In the genomic region with DNA sequence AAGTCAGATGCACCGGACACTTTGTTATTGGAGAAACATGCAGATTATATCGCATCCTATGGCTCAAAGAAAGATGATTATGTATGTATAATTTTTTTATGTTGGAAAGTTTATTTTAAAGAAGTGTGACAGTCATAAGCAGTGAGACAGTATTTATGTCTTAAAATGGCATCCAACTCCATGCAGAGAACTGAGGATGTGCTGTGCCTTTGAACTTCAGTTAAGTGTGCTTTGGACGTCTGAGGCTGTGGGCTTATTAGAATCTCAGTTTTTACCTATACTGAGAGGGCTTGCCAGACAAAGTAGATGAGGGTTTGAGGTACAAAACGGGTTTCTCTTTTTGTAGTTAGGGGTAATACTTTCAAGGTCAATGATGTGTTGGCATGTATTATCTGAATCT, we compare ENCODE assay signal across 9 cellular contexts. TPM values are rescaled to one million over a fixed set of nuclear protein-coding genes. Genes with fewer than 3 reads are reported as not detected.
DNase-seq lines count a peak whose midpoint lies in the region; ATAC-seq and TF ChIP-seq lines count a peak whose summit lies in the region.
"Had no signal": no experiment of that assay in that cellular context is flagged by ENCODE, and none has a peak within 500 bp of the region (broad histone marks: within the 10 kb centered on the region; RNA-seq: fewer than 3 reads in every experiment).

No MANE protein-coding gene starts in this region.

- DNase-seq in right atrium auricular region (ENCODE audit: low spot score): no peak
- DNase-seq in cardiac septum (ENCODE audit: low spot score): no peak
- DNase-seq in brain microvascular endothelial cell: no peak
- DNase-seq in aorta: no peak
- DNase-seq in NCI-H1092 treated with DMSO at 0.1 percent for 48 hours (lab: John Stamatoyannopoulos, UW): no peak
- DNase-seq: NCI-H524 treated with DMSO at 0.1 percent for 48 hours had no signal

- peak overlapping the region; percentile 82 to 91 for H3K27ac ChIP-seq in right atrium auricular region
- H3K27ac ChIP-seq in brain microvascular endothelial cell: no peak overlapping the region
- H3K27ac ChIP-seq in mesodermal cell (ENCODE audit: low read depth, low read length, severe bottlenecking): no peak overlapping the region
- H3K27ac ChIP-seq in aorta (ENCODE audit: low read depth in 1 of 2, low read length in 2 of 2): peak overlapping the region in 1 of 2 donors; percentile 43

- in situ Hi-C loops in brain microvascular endothelial cell (cut with HindIII; ENCODE audit: low pct_ligation_motif_present, low sequenced_read_pairs): no loop called here

- WGBS in mesodermal cell (ENCODE audit: insufficient coverage in 2 of 2), 2 experiments: 7 to 15% methylated on average over 3 to 4 of the region's 4 CpGs
- WGBS in aorta, 2 donors: 15 to 16% methylated on average over 4 of the region's 4 CpGs

- ATAC-seq in aorta (ENCODE audit: low FRiP score): no peak
- ATAC-seq in GM21737 (IDR thresholded peaks at IDR 0.05; ENCODE audit: unreplicated experiment): no peak
- no peak for ATAC-seq in HG03342 (IDR thresholded peaks at IDR 0.05; ENCODE audit: unreplicated experiment)

- peaks cover 33% of the 10 kb centered on the region for H3K36me3 ChIP-seq in right atrium auricular region
- H3K36me3 ChIP-seq in brain microvascular endothelial cell (replicated peaks): peaks cover 40% of the 10 kb centered on the region
- H3K36me3 ChIP-seq in mesodermal cell (ENCODE audit: control insufficient read depth, insufficient read depth, low read length): peaks cover 52% of the 10 kb centered on the region
- H3K36me3 ChIP-seq in aorta (ENCODE audit: control insufficient read depth in 1 of 2, insufficient read depth in 2 of 2, low read length in 1 of 2): peaks cover 0 to 4% of the 10 kb centered on the region in 2 donors

- H3K27me3 ChIP-seq in right atrium auricular region (no peaks in the 10 kb centered on the region), brain microvascular endothelial cell (replicated peaks) (no peaks in the 10 kb centered on the region), aorta (ENCODE audit: control insufficient read depth in 1 of 2, insufficient read depth in 2 of 2, low read length in 1 of 2) (no peaks in the 10 kb centered on the region)

- peaks cover 0 to 49% of the 10 kb centered on the region in 2 donors for H3K4me1 ChIP-seq in right atrium auricular region
- H3K4me1 ChIP-seq in mesodermal cell (ENCODE audit: control insufficient read depth, insufficient read depth, low read length, poor library complexity, severe bottlenecking): peaks cover 11% of the 10 kb centered on the region
- peaks cover 2 to 11% of the 10 kb centered on the region in 2 donors for H3K4me1 ChIP-seq in aorta (ENCODE audit: control insufficient read depth in 1 of 2, insufficient read depth in 2 of 2, low read length in 2 of 2)

- H3K9me3 ChIP-seq in right atrium auricular region: no peaks in the 10 kb centered on the region
- peaks cover 4% of the 10 kb centered on the region for H3K9me3 ChIP-seq in mesodermal cell (ENCODE audit: control insufficient read depth, low read length)
- no peaks in the 10 kb centered on the region for H3K9me3 ChIP-seq in aorta (ENCODE audit: control insufficient read depth, low read length)

- H3K4me3 ChIP-seq in right atrium auricular region (peak overlapping the region; percentile 70 to 72), brain microvascular endothelial cell (ENCODE audit: low read depth, low read length) (peak overlapping the region; percentile 96), mesodermal cell (ENCODE audit: extremely low read depth, insufficient read depth, low read length, poor library complexity, severe bottlenecking) (peak overlapping the region; percentile 75), aorta (ENCODE audit: low read length in 2 of 2) (peak overlapping the region; percentile 84 to 98)

- intact Hi-C loops in cardiac septum (cut with DNase I) (loop anchor here (2.0 kb wide), 1 partner anchor 61 kb away; no protein-coding TSS in a partner anchor), aorta (cut with DNase I) (loop anchor here in 1 of 2 donors (5.0 kb wide), 1 partner anchor 65 kb away; the partner anchor contains the start of gene ACADM)

- TF ChIP-seq CTCF in right atrium auricular region (IDR thresholded peaks at IDR 0.05) (no peak), brain microvascular endothelial cell (IDR thresholded peaks at IDR 0.05; ENCODE audit: low read depth, low read length, missing control alignments) (no peak)

RNA-seq across cellular contexts. Expression of gene RABGGTB, which starts 1.5 kb away (rescaled TPM):
- total RNA-seq in right atrium auricular region (10 to 100 TPM; 38.5 to 42.2 TPM), cardiac septum (62.1 TPM), aorta (10 to 100 TPM; 53.7 to 77.3 TPM)
- polyA plus RNA-seq in mesodermal cell (2013, experiment 1 of 2): 92.0 TPM
- 86.3 TPM for polyA plus RNA-seq in mesodermal cell (2013, experiment 2 of 2)
- 10 to 100 TPM; 53.2 to 72.9 TPM for polyA plus RNA-seq in aorta

RNA-seq across cellular contexts. Expression of gene MSH4, which starts 9.2 kb away (rescaled TPM):
- total RNA-seq in right atrium auricular region (under 1 TPM; 0.11 to 0.12 TPM), cardiac septum (0.81 TPM), aorta (under 1 TPM; 0.68 to 0.72 TPM)
- not detected for polyA plus RNA-seq in mesodermal cell (2013, experiment 1 of 2)
- not detected for polyA plus RNA-seq in mesodermal cell (2013, experiment 2 of 2)
- polyA plus RNA-seq in aorta: under 1 TPM in 1 of 2 donors, not detected in 1; 0.46 TPM

Comparison
In these comparisons a context has a peak if more than half of its experiments do, and no peak if none do; other contexts are left out.
1. H3K27ac ChIP-seq: peak in right atrium auricular region (2 of 2); none in brain microvascular endothelial cell (single experiment) and mesodermal cell (single experiment).
2. Peak in every context shown above with its lines, with median percentiles within 50 percentile points of each other: H3K4me3 ChIP-seq.